In the genomic region with DNA sequence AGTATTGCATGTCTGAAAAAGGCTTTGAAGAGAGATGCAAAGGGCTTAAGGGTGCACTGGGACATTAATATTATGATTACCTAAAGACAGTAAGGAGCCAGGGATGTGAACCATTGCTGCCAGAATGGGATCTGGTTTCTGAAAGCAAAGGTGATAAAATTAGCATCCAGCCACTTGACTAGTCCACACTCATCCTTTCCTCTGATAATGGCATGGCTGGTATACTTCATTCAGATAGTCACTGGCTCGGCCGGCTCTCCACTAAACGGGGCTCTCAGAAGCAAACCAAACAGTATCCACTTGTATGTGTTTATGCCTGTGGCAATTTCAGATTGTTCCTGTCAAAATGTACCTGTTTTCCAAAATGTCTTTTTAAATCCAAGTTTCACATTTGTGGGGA, we compare ENCODE assay signal across 20 cellular contexts.
"Had no signal": no experiment of that assay in that cellular context is flagged by ENCODE, and none has a peak within 500 bp of the region (broad histone marks: within the 10 kb centered on the region; RNA-seq: fewer than 3 reads in every experiment).

No MANE protein-coding gene starts in this region.

- H2AFZ ChIP-seq: hepatocyte had no signal

- H3K27ac ChIP-seq: dorsolateral prefrontal cortex, hepatocyte, neutrophil, pancreas, sigmoid colon, stomach, thyroid gland, vagina had no signal

- H3K9me3 Mint-ChIP-seq: memory B cell; natural killer cell treated with Interleukin-12 subunit alpha and Interleukin-12 subunit beta and Interleukin-15 and Interleukin-18, amount 100 ng/mL, for 72 hours; neural crest cell; stimulated activated effector memory CD8-positive, alpha-beta T cell treated with anti-CD3 and anti-CD28 coated beads, Interleukin-12 subunit alpha, Interleukin-12 subunit beta, amount 100 ng/mL, for 72 hours had no signal

- H3K4me3 Mint-ChIP-seq: memory B cell; naive B cell; natural killer cell treated with Interleukin-12 subunit alpha and Interleukin-12 subunit beta and Interleukin-15 and Interleukin-18, amount 100 ng/mL, for 72 hours; neural crest cell; stimulated activated effector memory CD8-positive, alpha-beta T cell treated with anti-CD3 and anti-CD28 coated beads, Interleukin-12 subunit alpha, Interleukin-12 subunit beta, amount 100 ng/mL, for 72 hours had no signal

- H3K79me2 ChIP-seq: hepatocyte had no signal

- ATAC-seq: natural killer cell treated with Interleukin-12 subunit alpha and Interleukin-12 subunit beta and Interleukin-15 and Interleukin-18, amount 100 ng/mL, for 72 hours; stimulated activated effector memory CD8-positive, alpha-beta T cell treated with anti-CD3 and anti-CD28 coated beads, Interleukin-12 subunit alpha, Interleukin-12 subunit beta, amount 100 ng/mL, for 72 hours had no signal

- H3K36me3 Mint-ChIP-seq: memory B cell; naive B cell; natural killer cell treated with Interleukin-12 subunit alpha and Interleukin-12 subunit beta and Interleukin-15 and Interleukin-18, amount 100 ng/mL, for 72 hours; stimulated activated effector memory CD8-positive, alpha-beta T cell treated with anti-CD3 and anti-CD28 coated beads, Interleukin-12 subunit alpha, Interleukin-12 subunit beta, amount 100 ng/mL, for 72 hours had no signal

- H3K36me3 ChIP-seq: neutrophil, pancreas, sigmoid colon, stomach, thyroid gland, vagina had no signal

- H3K27ac Mint-ChIP-seq: memory B cell; natural killer cell treated with Interleukin-12 subunit alpha and Interleukin-12 subunit beta and Interleukin-15 and Interleukin-18, amount 100 ng/mL, for 72 hours; stimulated activated effector memory CD8-positive, alpha-beta T cell treated with anti-CD3 and anti-CD28 coated beads, Interleukin-12 subunit alpha, Interleukin-12 subunit beta, amount 100 ng/mL, for 72 hours had no signal

- H3K4me1 Mint-ChIP-seq: neural crest cell had no signal

- H3K4me1 ChIP-seq: pancreas, sigmoid colon, stomach, thyroid gland, vagina had no signal

- H3K4me3 ChIP-seq: dorsolateral prefrontal cortex, hepatocyte, lung, pancreas, sigmoid colon, stomach, thyroid gland, vagina had no signal

- H3K4me2 ChIP-seq: hepatocyte had no signal

- H3K27me3 ChIP-seq: hepatocyte, neutrophil, sigmoid colon, stomach, thyroid gland, vagina had no signal

- H3K9me3 ChIP-seq: neutrophil, pancreas, sigmoid colon, stomach, thyroid gland, vagina had no signal

- DNase-seq: dorsolateral prefrontal cortex; effector CD4-positive, alpha-beta T cell; left colon; naive B cell; sigmoid colon; stimulated activated CD4-positive, alpha-beta T cell treated with anti-CD3 and anti-CD28 coated beads, Interleukin-2, amount 100 ng/mL, for 24 hours; stimulated activated CD4-positive, alpha-beta T cell treated with anti-CD3 and anti-CD28 coated beads, Interleukin-4, amount 100 ng/mL, for 24 hours; stimulated activated naive CD4-positive, alpha-beta T cell treated with Interleukin-2 at 50 U/mL for 16 hours; stomach; thyroid gland; trophoblast cell had no signal
